In genomic region chr22:40036591-40037225, GRCh38 we compare ENCODE assay signal across 8 cellular contexts. TPM values are rescaled to one million over a fixed set of nuclear protein-coding genes. Genes with fewer than 3 reads are reported as not detected.
DNase-seq lines count a peak whose midpoint lies in the region; ATAC-seq and TF ChIP-seq lines count a peak whose summit lies in the region.

No MANE protein-coding gene starts in this region.

- no peaks in the 10 kb centered on the region for H3K79me1 ChIP-seq in mesendoderm (ENCODE audit: low read length)

- no peaks in the 10 kb centered on the region for H3K4me1 ChIP-seq in mesendoderm (ENCODE audit: control insufficient read depth, low read depth, low read length)

- H3K18ac ChIP-seq in mesendoderm (ENCODE audit: low read length) = no peak overlapping the region

- H2BK120ac ChIP-seq in mesendoderm (ENCODE audit: low read depth, low read length) = no peak overlapping the region

- no peak overlapping the region for H3K27ac Mint-ChIP-seq in effector memory CD8-positive, alpha-beta T cell

- H3K27ac ChIP-seq in mesendoderm (ENCODE audit: low read depth, low read length) = no peak overlapping the region

- no peaks in the 10 kb centered on the region for H3K27me3 ChIP-seq in mesendoderm (ENCODE audit: insufficient read depth, low read length, poor library complexity)

- H3K4me3 Mint-ChIP-seq in effector memory CD8-positive, alpha-beta T cell = no peak overlapping the region

- H3K36me3 Mint-ChIP-seq in effector memory CD8-positive, alpha-beta T cell (ENCODE audit: insufficient read depth) = peaks cover 4% of the 10 kb centered on the region

- no peak overlapping the region for H2AK5ac ChIP-seq in mesendoderm (ENCODE audit: low read length)

- no peaks in the 10 kb centered on the region for H3K4me1 Mint-ChIP-seq in effector memory CD8-positive, alpha-beta T cell (ENCODE audit: low read depth in 2 of 2)

- H3K27me3 Mint-ChIP-seq in effector memory CD8-positive, alpha-beta T cell = peaks cover 28 to 71% of the 10 kb centered on the region in 2 donors

- no peak overlapping the region for H3K9ac ChIP-seq in mesendoderm (ENCODE audit: low read length)

- no peak overlapping the region for H4K5ac ChIP-seq in mesendoderm (ENCODE audit: low read length)

- no peaks in the 10 kb centered on the region for H3K9me3 Mint-ChIP-seq in effector memory CD8-positive, alpha-beta T cell

- no peak overlapping the region for H4K8ac ChIP-seq in mesendoderm (ENCODE audit: low read depth, low read length)

- H3K79me2 ChIP-seq in mesendoderm (ENCODE audit: control insufficient read depth, insufficient read depth, low read length) = no peaks in the 10 kb centered on the region

- H3K4me3 ChIP-seq in AG10803 (ENCODE audit: low read length) = no peak overlapping the region
- no peak overlapping the region for H3K4me3 ChIP-seq in mesendoderm (ENCODE audit: low read length)

- peak; percentile 55 for ATAC-seq in effector memory CD8-positive, alpha-beta T cell (replicated peaks)
- peak; percentile 58 for ATAC-seq in stimulated activated naive CD8-positive, alpha-beta T cell treated with anti-CD3 and anti-CD28 coated beads, Interleukin-15, Interleukin-2, amounts not matched to agents 100 U/mL and 50 U/mL, for 24 hours
- ATAC-seq in HG02970 (IDR thresholded peaks at IDR 0.05; ENCODE audit: low FRiP score, unreplicated experiment) = no peak

- no peak overlapping the region for H2BK5ac ChIP-seq in mesendoderm (ENCODE audit: low read length)

- no peaks in the 10 kb centered on the region for H3K36me3 ChIP-seq in mesendoderm (ENCODE audit: control insufficient read depth, insufficient read depth, low read length)

- no peak overlapping the region for H2BK15ac ChIP-seq in mesendoderm (replicated peaks; ENCODE audit: low read depth)

- WGBS in mesendoderm (ENCODE audit: extremely low coverage, insufficient coverage, low lambda C conversion rate) = no CpG with 5 or more reads among the region's 13 CpGs

- peak; percentile 77 for DNase-seq in AG10803 (ENCODE audit: low read depth)
- peak; percentile 79 for DNase-seq in H4 (ENCODE audit: low spot score)
- DNase-seq in NCI-H526 treated with DMSO at 0.1 percent for 48 hours (lab: John Stamatoyannopoulos, UW) = peak; percentile 37
- DNase-seq in activated CD4-positive, alpha-beta T cell treated with anti-CD3 and anti-CD28 coated beads, Interleukin-2, amount 50 U/mL, for 4 hours = peak; percentile 34 to 38
- DNase-seq in effector memory CD8-positive, alpha-beta T cell = peak in 2 of 3 experiments; percentile 23 to 26
- peak; percentile 82 for DNase-seq in mesendoderm
- DNase-seq in stimulated activated naive CD8-positive, alpha-beta T cell treated with anti-CD3 and anti-CD28 coated beads, Interleukin-15, Interleukin-2, amounts not matched to agents 100 U/mL and 50 U/mL, for 24 hours = peak; percentile 58

- H3K23ac ChIP-seq in mesendoderm (ENCODE audit: low read length) = no peak overlapping the region

- TF ChIP-seq CTCF in AG10803 (conservative IDR thresholded peaks at IDR 0.05; ENCODE audit: low read length) = peak; percentile 87

- H3K4ac ChIP-seq in mesendoderm (ENCODE audit: low read depth, low read length) = no peak overlapping the region

- no peak overlapping the region for H3K56ac ChIP-seq in mesendoderm (ENCODE audit: low read length)

- H3K4me2 ChIP-seq in mesendoderm (ENCODE audit: low read length) = no peak overlapping the region

RNA-seq across cellular contexts. Expression of gene FAM83F, which starts 42.0 kb away (rescaled TPM):
- total RNA-seq in H4 (2014; rRNA removed; shearing (Covaris generic)) = not detected in 2 replicates
- polyA plus RNA-seq in mesendoderm (2013, experiment 1 of 2) = 8.8 TPM
- polyA plus RNA-seq in mesendoderm (2013, experiment 2 of 2) = 8.1 TPM

Comparison
In these comparisons a context has a peak if more than half of its experiments do, and no peak if none do; other contexts are left out.
1. DNase-seq: peak in every context shown above with its lines; median percentile 82 in mesendoderm; 79 in H4; 77 in AG10803; 58 in stimulated activated naive CD8-positive, alpha-beta T cell treated with anti-CD3 and anti-CD28 coated beads, Interleukin-15, Interleukin-2, amounts not matched to agents 100 U/mL and 50 U/mL, for 24 hours; 37 in NCI-H526 treated with DMSO at 0.1 percent for 48 hours; 36 in activated CD4-positive, alpha-beta T cell treated with anti-CD3 and anti-CD28 coated beads, Interleukin-2, amount 50 U/mL, for 4 hours; 24 in effector memory CD8-positive, alpha-beta T cell.